16 cellular contexts compared by ENCODE assay signal in genomic region chr17:59807892-59808509, GRCh38.
DNase-seq lines count a peak whose midpoint lies in the region; ATAC-seq and TF ChIP-seq lines count a peak whose summit lies in the region.
"Had no signal": no experiment of that assay in that cellular context is flagged by ENCODE, and none has a peak within 500 bp of the region (broad histone marks: within the 10 kb centered on the region; RNA-seq: fewer than 3 reads in every experiment).

No MANE protein-coding gene starts in this region.

- intact Hi-C loops in Calu3 (cut with micrococcal nuclease; ENCODE audit: unreplicated experiment), result loop anchor here (2.0 kb wide), 1 partner anchor 21 kb away; no protein-coding TSS in a partner anchor

- no peak overlapping the region for H3K18ac ChIP-seq in mesendoderm (ENCODE audit: low read length)

- BruUV-seq in Calu3 (replicated peaks; lab: Mats Ljungman, UMichigan), result no TSS peak

- H4K5ac ChIP-seq in mesendoderm (ENCODE audit: low read length), result no peak overlapping the region

- H3K79me2 ChIP-seq in mesendoderm (ENCODE audit: control insufficient read depth, insufficient read depth, low read length), result no peaks in the 10 kb centered on the region

- no peaks in the 10 kb centered on the region for H3K27me3 ChIP-seq in MG63
- no peaks in the 10 kb centered on the region for H3K27me3 ChIP-seq in mesendoderm (ENCODE audit: insufficient read depth, low read length, poor library complexity)
- H3K27me3 ChIP-seq: dorsolateral prefrontal cortex had no signal

- no peaks in the 10 kb centered on the region for H3K27me3 Mint-ChIP-seq in Calu3 (ENCODE audit: unreplicated experiment)
- H3K27me3 Mint-ChIP-seq: memory B cell had no signal

- H3K27ac ChIP-seq in mesendoderm (ENCODE audit: low read depth, low read length), result no peak overlapping the region

- no peak for ATAC-seq in GM21786 (IDR thresholded peaks at IDR 0.05; ENCODE audit: unreplicated experiment)

- no CpG with 5 or more reads among the region's 4 CpGs for WGBS in mesendoderm (ENCODE audit: extremely low coverage, insufficient coverage, low lambda C conversion rate)

- no peaks in the 10 kb centered on the region for H3K79me1 ChIP-seq in mesendoderm (ENCODE audit: low read length)

- no peak overlapping the region for H3K9ac ChIP-seq in mesendoderm (ENCODE audit: low read length)

- H3K4me3 ChIP-seq in MG63 (no peak overlapping the region), fibroblast of the aortic adventitia (ENCODE audit: low read depth, low read length) (no peak overlapping the region), mesendoderm (ENCODE audit: low read length) (no peak overlapping the region)
- H3K4me3 ChIP-seq: dorsolateral prefrontal cortex had no signal

- H2BK15ac ChIP-seq in mesendoderm (replicated peaks; ENCODE audit: low read depth), result no peak overlapping the region

- H2AK5ac ChIP-seq in mesendoderm (ENCODE audit: low read length), result no peak overlapping the region

- H3K4me2 ChIP-seq in mesendoderm (ENCODE audit: low read length), result no peak overlapping the region

- no peaks in the 10 kb centered on the region for H3K4me1 ChIP-seq in mesendoderm (ENCODE audit: control insufficient read depth, low read depth, low read length)

- H3K4me1 Mint-ChIP-seq in Calu3 (ENCODE audit: low read depth, unreplicated experiment), result peaks cover 10% of the 10 kb centered on the region

- no peak overlapping the region for H3K4ac ChIP-seq in mesendoderm (ENCODE audit: low read depth, low read length)

- H3K56ac ChIP-seq in mesendoderm (ENCODE audit: low read length), result no peak overlapping the region

- H3K9me3 ChIP-seq in MG63, result no peaks in the 10 kb centered on the region

- DNase-seq in Calu3, result no peak
- DNase-seq in MG63, result peak; percentile 40
- DNase-seq in fibroblast of the aortic adventitia (ENCODE audit: low read depth), result peak; percentile 69
- DNase-seq in superior temporal gyrus (ENCODE audit: extremely low spot score), result peak; percentile 38
- no peak for DNase-seq in mesendoderm
- no peak for DNase-seq in T1000 (lab: John Stamatoyannopoulos, UW)
- DNase-seq: activated CD4-positive, alpha-beta T cell treated with anti-CD3 and anti-CD28 coated beads, Interleukin-2, amount 50 U/mL, for 1 hour; dorsolateral prefrontal cortex; GDM1; NCI-H2171 treated with DMSO at 0.1 percent for 48 hours; NK-92 treated with Interleukin-12 subunit alpha and Interleukin-12 subunit beta, amount 100 ng/mL, for 24 hours; SHP77 treated with DMSO at 0.1 percent for 48 hours; stimulated activated CD4-positive, alpha-beta T cell treated with anti-CD3 and anti-CD28 coated beads, Interleukin-12 subunit alpha, Interleukin-12 subunit beta, amount 100 ng/mL, for 4 hours had no signal

- no peak overlapping the region for H4K8ac ChIP-seq in mesendoderm (ENCODE audit: low read depth, low read length)

- no peak overlapping the region for H3K4me3 Mint-ChIP-seq in Calu3 (ENCODE audit: low read depth, unreplicated experiment)
- H3K4me3 Mint-ChIP-seq: activated T-helper 1 cell treated with anti-CD3 and anti-CD28 coated beads, Interleukin-12 subunit alpha, Interleukin-12 subunit beta, Interleukin-2, Interleukin-4 antibody, amounts not matched to agents 30 ng/mL and 10 ng/mL and 1 ng/mL, durations not matched to agents 14 hours and 24 hours and 36 hours; memory B cell had no signal

- peak overlapping the region; percentile 67 for H3K27ac Mint-ChIP-seq in Calu3 (ENCODE audit: unreplicated experiment)
- H3K27ac Mint-ChIP-seq: activated T-helper 1 cell treated with anti-CD3 and anti-CD28 coated beads, Interleukin-12 subunit alpha, Interleukin-12 subunit beta, Interleukin-2, Interleukin-4 antibody, amounts not matched to agents 30 ng/mL and 10 ng/mL and 1 ng/mL, durations not matched to agents 14 hours and 24 hours and 36 hours; memory B cell had no signal

- CTCF ChIA-PET in Calu3 (lab: Charles Lee), result interaction anchor here (0.8 kb wide), 1 partner anchor 21 kb away, joined by 3 read pairs; no protein-coding TSS in a partner anchor

- no peak for TF ChIP-seq CTCF in Calu3 (IDR thresholded peaks at IDR 0.05; ENCODE audit: unreplicated experiment)
- no peak for TF ChIP-seq CTCF in fibroblast of the aortic adventitia (IDR thresholded peaks at IDR 0.05; ENCODE audit: insufficient read depth, low read length)

- H3K36me3 Mint-ChIP-seq in Calu3 (ENCODE audit: insufficient read depth, unreplicated experiment), result peaks cover 20% of the 10 kb centered on the region

- H3K36me3 ChIP-seq in MG63, result peaks cover 23% of the 10 kb centered on the region
- H3K36me3 ChIP-seq in mesendoderm (ENCODE audit: control insufficient read depth, insufficient read depth, low read length), result peaks cover 3% of the 10 kb centered on the region

- no peak overlapping the region for H2BK120ac ChIP-seq in mesendoderm (ENCODE audit: low read depth, low read length)

- H3K23ac ChIP-seq in mesendoderm (ENCODE audit: low read length), result no peak overlapping the region

- no peaks in the 10 kb centered on the region for H3K9me3 Mint-ChIP-seq in Calu3 (ENCODE audit: low read depth, unreplicated experiment)
- H3K9me3 Mint-ChIP-seq: activated T-helper 1 cell treated with anti-CD3 and anti-CD28 coated beads, Interleukin-12 subunit alpha, Interleukin-12 subunit beta, Interleukin-2, Interleukin-4 antibody, amounts not matched to agents 30 ng/mL and 10 ng/mL and 1 ng/mL, durations not matched to agents 14 hours and 24 hours and 36 hours; memory B cell had no signal

- H2BK5ac ChIP-seq in mesendoderm (ENCODE audit: low read length), result no peak overlapping the region

Comparison
In these comparisons a context has a peak if more than half of its experiments do, and no peak if none do; other contexts are left out.
1. DNase-seq: peak in MG63 (single experiment), fibroblast of the aortic adventitia (single experiment) and superior temporal gyrus (single experiment); none in Calu3 (single experiment), mesendoderm (single experiment) and T1000 (single experiment).